In genomic region chr17:48307814-48308411, GRCh38 we compare ENCODE assay signal across 8 cellular contexts.
DNase-seq lines count a peak whose midpoint lies in the region; ATAC-seq and TF ChIP-seq lines count a peak whose summit lies in the region.

No MANE protein-coding gene starts in this region.

- no peak for TF ChIP-seq EP300 in tibial nerve (IDR thresholded peaks at IDR 0.05)

- H3K27me3 Mint-ChIP-seq in activated CD4-positive, alpha-beta memory T cell treated with anti-CD3 and anti-CD28 coated beads for 36 hours = no peaks in the 10 kb centered on the region
- no peaks in the 10 kb centered on the region for H3K27me3 Mint-ChIP-seq in natural killer cell treated with Interleukin-12 subunit alpha and Interleukin-12 subunit beta and Interleukin-15 and Interleukin-18, amount 100 ng/mL, for 72 hours

- no peak overlapping the region for H3K27ac ChIP-seq in tibial nerve

- TF ChIP-seq POLR2A in tibial nerve (IDR thresholded peaks at IDR 0.05) = no peak

- WGBS in tibial nerve, 2 donors = 18 to 22% methylated on average over 4 of the region's 4 CpGs

- H3K4me3 ChIP-seq in epithelial cell of proximal tubule (ENCODE audit: low read depth, low read length) = no peak overlapping the region
- no peak overlapping the region for H3K4me3 ChIP-seq in tibial nerve

- DNase-seq in AG08395 (ENCODE audit: low spot score) (peak; percentile 63), GM19238 (ENCODE audit: insufficient read length, low spot score) (peak; percentile 9), NCI-H345 treated with DMSO at 0.1 percent for 48 hours (lab: John Stamatoyannopoulos, UW; ENCODE audit: unreplicated experiment) (peak; percentile 55), epithelial cell of proximal tubule (ENCODE audit: low read depth) (peak; percentile 13), tibial nerve (ENCODE audit: low spot score in 2 of 2) (peak in 1 of 2 donors; percentile 16)
- DNase-seq in activated CD4-positive, alpha-beta memory T cell treated with anti-CD3 and anti-CD28 coated beads for 36 hours = peak; percentile 66
- DNase-seq in natural killer cell treated with Interleukin-12 subunit alpha and Interleukin-12 subunit beta and Interleukin-15 and Interleukin-18, amount 100 ng/mL, for 72 hours (ENCODE audit: low spot score) = no peak

- ATAC-seq in natural killer cell treated with Interleukin-12 subunit alpha and Interleukin-12 subunit beta and Interleukin-15 and Interleukin-18, amount 100 ng/mL, for 72 hours = peak; percentile 69 to 70
- no peak for ATAC-seq in GM18520 (IDR thresholded peaks at IDR 0.05; ENCODE audit: unreplicated experiment)

- TF ChIP-seq CTCF in epithelial cell of proximal tubule (conservative IDR thresholded peaks at IDR 0.05; ENCODE audit: low read depth, low read length) (peak; percentile 96), tibial nerve (IDR thresholded peaks at IDR 0.05) (peak; percentile 37 to 65 (median 55))

- no peaks in the 10 kb centered on the region for H3K4me1 ChIP-seq in tibial nerve

- CTCF ChIA-PET in activated CD4-positive, alpha-beta memory T cell treated with anti-CD3 and anti-CD28 coated beads for 36 hours (lab: Charles Lee) = interaction anchor here (0.6 to 2.7 kb wide), 36 partner anchors 8 to 322 kb away, joined by 3 to 23 read pairs (median 4); partner anchors contain the start of gene HOXB5

- H3K27me3 ChIP-seq in tibial nerve = peaks cover 0 to 82% of the 10 kb centered on the region in 2 donors

- no peaks in the 10 kb centered on the region for H3K9me3 ChIP-seq in tibial nerve

- H3K27ac Mint-ChIP-seq in activated CD4-positive, alpha-beta memory T cell treated with anti-CD3 and anti-CD28 coated beads for 36 hours = no peak overlapping the region
- H3K27ac Mint-ChIP-seq in natural killer cell treated with Interleukin-12 subunit alpha and Interleukin-12 subunit beta and Interleukin-15 and Interleukin-18, amount 100 ng/mL, for 72 hours = no peak overlapping the region

- peaks cover 11% of the 10 kb centered on the region for H3K4me1 Mint-ChIP-seq in activated CD4-positive, alpha-beta memory T cell treated with anti-CD3 and anti-CD28 coated beads for 36 hours (ENCODE audit: low read depth)
- peaks cover 5 to 22% of the 10 kb centered on the region in 2 donors for H3K4me1 Mint-ChIP-seq in natural killer cell treated with Interleukin-12 subunit alpha and Interleukin-12 subunit beta and Interleukin-15 and Interleukin-18, amount 100 ng/mL, for 72 hours (ENCODE audit: low read depth in 2 of 2)

- intact Hi-C loops in activated CD4-positive, alpha-beta memory T cell treated with anti-CD3 and anti-CD28 coated beads for 36 hours (cut with micrococcal nuclease) = loop anchor here (1.0 kb wide), 1 partner anchor 285 kb away; the partner anchor contains the start of gene HOXB5

- no peaks in the 10 kb centered on the region for H3K36me3 ChIP-seq in tibial nerve

- H3K4me3 Mint-ChIP-seq in activated CD4-positive, alpha-beta memory T cell treated with anti-CD3 and anti-CD28 coated beads for 36 hours = no peak overlapping the region
- H3K4me3 Mint-ChIP-seq in natural killer cell treated with Interleukin-12 subunit alpha and Interleukin-12 subunit beta and Interleukin-15 and Interleukin-18, amount 100 ng/mL, for 72 hours = no peak overlapping the region

- POLR2A ChIA-PET in activated CD4-positive, alpha-beta memory T cell treated with anti-CD3 and anti-CD28 coated beads for 36 hours (lab: Charles Lee) = no interaction called here

- no peaks in the 10 kb centered on the region for H3K9me3 Mint-ChIP-seq in activated CD4-positive, alpha-beta memory T cell treated with anti-CD3 and anti-CD28 coated beads for 36 hours
- no peaks in the 10 kb centered on the region for H3K9me3 Mint-ChIP-seq in natural killer cell treated with Interleukin-12 subunit alpha and Interleukin-12 subunit beta and Interleukin-15 and Interleukin-18, amount 100 ng/mL, for 72 hours

- H3K36me3 Mint-ChIP-seq in activated CD4-positive, alpha-beta memory T cell treated with anti-CD3 and anti-CD28 coated beads for 36 hours = no peaks in the 10 kb centered on the region
- H3K36me3 Mint-ChIP-seq in natural killer cell treated with Interleukin-12 subunit alpha and Interleukin-12 subunit beta and Interleukin-15 and Interleukin-18, amount 100 ng/mL, for 72 hours = no peaks in the 10 kb centered on the region
